In genomic region chr20:37904008-37904675, GRCh38 we compare ENCODE assay signal across 13 cellular contexts. TPM values are rescaled to one million over a fixed set of nuclear protein-coding genes. Genes with fewer than 3 reads are reported as not detected.
DNase-seq lines count a peak whose midpoint lies in the region; FAIRE-seq and TF ChIP-seq lines count a peak whose summit lies in the region.
"Had no signal": no experiment of that assay in that cellular context is flagged by ENCODE, and none has a peak within 500 bp of the region (broad histone marks: within the 10 kb centered on the region; RNA-seq: fewer than 3 reads in every experiment).

No MANE protein-coding gene starts in this region.

- DNase-seq in DMS 273 (lab: John Stamatoyannopoulos, UW; ENCODE audit: unreplicated experiment), result peak; percentile 32
- DNase-seq in DMS 273 treated with DMSO at 0.1 percent for 48 hours (lab: John Stamatoyannopoulos, UW), result no peak
- peak; percentile 68 for DNase-seq in H7
- no peak for DNase-seq in bronchial epithelial cell (ENCODE audit: low read depth)
- DNase-seq in BE2C, result no peak
- no peak for DNase-seq in ACHN
- no peak for DNase-seq in NCI-H1436 treated with DMSO at 0.1 percent for 48 hours (lab: John Stamatoyannopoulos, UW)
- DNase-seq: activated CD4-positive, alpha-beta T cell treated with anti-CD3 and anti-CD28 coated beads, Interleukin-2, amount 50 U/mL, for 1 hour; amniotic stem cell; DMS79; NCI-H1694 treated with DMSO at 0.1 percent for 48 hours had no signal

- H3K36me3 ChIP-seq in H7 (replicated peaks; ENCODE audit: control insufficient read depth, insufficient read depth, low read length) (no peaks in the 10 kb centered on the region), bronchial epithelial cell (ENCODE audit: control insufficient read depth, insufficient read depth, low read length) (no peaks in the 10 kb centered on the region), BE2C (no peaks in the 10 kb centered on the region)

- H3K4me3 Mint-ChIP-seq in nephron, result peak overlapping the region; percentile 79 to 93 (median 90)

- peaks cover 73% of the 10 kb centered on the region for H3K27me3 Mint-ChIP-seq in nephron (ENCODE audit: low read depth)

- H3K9me3 ChIP-seq in BE2C, result peaks cover 3% of the 10 kb centered on the region; the same call in 1 of the 2 replicates
- H3K9me3 ChIP-seq: SK-N-SH had no signal

- H3K4me1 Mint-ChIP-seq in nephron, result peaks cover 52% of the 10 kb centered on the region

- in situ Hi-C loops in ACHN (cut with HindIII; ENCODE audit: low pct_ligation_motif_present, low pct_unique_long_range_greater_than_20kb, low sequenced_read_pairs), result no loop called here

- TF ChIP-seq CTCF in bronchial epithelial cell (IDR thresholded peaks at IDR 0.05; ENCODE audit: insufficient read depth, low read length, severe bottlenecking) (no peak), nephron (IDR thresholded peaks at IDR 0.05; ENCODE audit: unreplicated experiment in 3 of 3) (no peak), BE2C (IDR thresholded peaks at IDR 0.05; ENCODE audit: low read depth, low read length) (no peak)

- H3K27me3 ChIP-seq in H7 (ENCODE audit: control insufficient read depth, insufficient read depth, low read length) (peaks cover 11% of the 10 kb centered on the region), bronchial epithelial cell (ENCODE audit: control insufficient read depth, insufficient read depth, low read length) (no peaks in the 10 kb centered on the region), BE2C (peaks cover 8% of the 10 kb centered on the region; the same call in 1 of the 2 replicates)

- no peak overlapping the region for H3K4me3 ChIP-seq in H7 (ENCODE audit: insufficient read depth, low read depth, low read length)
- H3K4me3 ChIP-seq in bronchial epithelial cell (ENCODE audit: low read depth, low read length), result peak overlapping the region; percentile 48
- H3K4me3 ChIP-seq in BE2C (ENCODE audit: low read depth, low read length), result no peak overlapping the region

- H3K4me1 ChIP-seq in BE2C, result peaks cover 10% of the 10 kb centered on the region

- no peak for FAIRE-seq in bronchial epithelial cell (lab: Jason Lieb, UNC)

- H3K27ac Mint-ChIP-seq in nephron, result peak overlapping the region in 1 of 3 experiments; percentile 26

- H3K9me3 Mint-ChIP-seq in nephron, result no peaks in the 10 kb centered on the region

- no peaks in the 10 kb centered on the region for H3K36me3 Mint-ChIP-seq in nephron (ENCODE audit: low read depth)

RNA-seq across cellular contexts. Expression of gene VSTM2L, which starts 1.2 kb away (rescaled TPM):
- total RNA-seq in H7 (2014; rRNA removed; shearing (Covaris generic)), result 2.7 and 5.8 TPM in 2 replicates
- 5.0 TPM in 2 replicates for total RNA-seq in bronchial epithelial cell
- polyA plus RNA-seq in BE2C (2012; ENCODE audit: insufficient read depth, insufficient read length, low read depth), result 1.9 TPM

Comparison
In these comparisons a context has a peak if more than half of its experiments do, and no peak if none do; other contexts are left out.
1. DNase-seq: peak in DMS 273 (single experiment) and H7 (single experiment); none in DMS 273 treated with DMSO at 0.1 percent for 48 hours (single experiment), bronchial epithelial cell (single experiment), BE2C (single experiment), ACHN (single experiment) and NCI-H1436 treated with DMSO at 0.1 percent for 48 hours (single experiment).